In genomic region chr1:46581685-46582455, GRCh38 we compare ENCODE assay signal across 10 cellular contexts. TPM values are rescaled to one million over a fixed set of nuclear protein-coding genes. Genes with fewer than 3 reads are reported as not detected.
DNase-seq lines count a peak whose midpoint lies in the region; ATAC-seq and TF ChIP-seq lines count a peak whose summit lies in the region.
"Had no signal": no experiment of that assay in that cellular context is flagged by ENCODE, and none has a peak within 500 bp of the region (broad histone marks: within the 10 kb centered on the region; RNA-seq: fewer than 3 reads in every experiment).

No MANE protein-coding gene starts in this region.

- peaks cover 81% of the 10 kb centered on the region for H3K4me1 Mint-ChIP-seq in CD14-positive monocyte
- peaks cover 54% of the 10 kb centered on the region for H3K4me1 Mint-ChIP-seq in T-helper 2 cell treated with Interferon-gamma antibody and Interleukin-4, amounts not matched to agents 5 μg/mL and 100 μg/mL, for 36 hours (ENCODE audit: low read depth)

- H3K27ac Mint-ChIP-seq in CD14-positive monocyte, result peak overlapping the region; percentile 81 to 99 (median 97)
- H3K27ac Mint-ChIP-seq in T-helper 2 cell treated with Interferon-gamma antibody and Interleukin-4, amounts not matched to agents 5 μg/mL and 100 μg/mL, for 36 hours, result peak overlapping the region; percentile 98

- H3K9me3 Mint-ChIP-seq in CD14-positive monocyte, result no peaks in the 10 kb centered on the region
- H3K9me3 Mint-ChIP-seq in T-helper 2 cell treated with Interferon-gamma antibody and Interleukin-4, amounts not matched to agents 5 μg/mL and 100 μg/mL, for 36 hours, result no peaks in the 10 kb centered on the region

- H3K36me3 Mint-ChIP-seq in CD14-positive monocyte, result peaks cover 53 to 67% of the 10 kb centered on the region in 2 donors
- H3K36me3 Mint-ChIP-seq in T-helper 2 cell treated with Interferon-gamma antibody and Interleukin-4, amounts not matched to agents 5 μg/mL and 100 μg/mL, for 36 hours (ENCODE audit: low read depth), result peaks cover 58% of the 10 kb centered on the region

- H3K27me3 Mint-ChIP-seq in CD14-positive monocyte (ENCODE audit: low read depth in 3 of 3), result peaks cover 0 to 3% (median under 1%) of the 10 kb centered on the region in 3 donors
- no peaks in the 10 kb centered on the region for H3K27me3 Mint-ChIP-seq in T-helper 2 cell treated with Interferon-gamma antibody and Interleukin-4, amounts not matched to agents 5 μg/mL and 100 μg/mL, for 36 hours (ENCODE audit: low read depth)

- intact Hi-C loops in CD14-positive monocyte (cut with micrococcal nuclease), result loop anchor here in 1 of 2 donors (5.0 kb wide), 1 partner anchor 35 kb away; the partner anchor contains the start of gene MOB3C

- no peak for TF ChIP-seq CTCF in CD14-positive monocyte (IDR thresholded peaks at IDR 0.05)

- DNase-seq in CD14-positive monocyte (ENCODE audit: low spot score) (no peak), HCEC 1CT (peak; percentile 37), T1000 (lab: John Stamatoyannopoulos, UW) (no peak), COLO668 (lab: John Stamatoyannopoulos, UW; ENCODE audit: unreplicated experiment) (no peak), NCI-H526 (lab: John Stamatoyannopoulos, UW) (no peak)
- peak; percentile 60 for DNase-seq in T-helper 2 cell treated with Interferon-gamma antibody and Interleukin-4, amounts not matched to agents 5 μg/mL and 100 μg/mL, for 36 hours (ENCODE audit: low spot score)
- DNase-seq: NCI-H1048, sigmoid colon had no signal

- peak overlapping the region in 1 of 2 donors; percentile 44 for H3K4me3 Mint-ChIP-seq in CD14-positive monocyte
- H3K4me3 Mint-ChIP-seq in T-helper 2 cell treated with Interferon-gamma antibody and Interleukin-4, amounts not matched to agents 5 μg/mL and 100 μg/mL, for 36 hours, result peak overlapping the region; percentile 80

- peak; percentile 24 for ATAC-seq in esophagus mucosa
- no peak for ATAC-seq in HG03045 (IDR thresholded peaks at IDR 0.05; ENCODE audit: unreplicated experiment)

RNA-seq across cellular contexts. Expression of gene MKNK1, which starts 22.2 kb away (rescaled TPM):
- 10 to 100 TPM; 38.2 to 38.6 TPM for polyA plus RNA-seq in CD14-positive monocyte
- total RNA-seq in esophagus mucosa, result 31.3 TPM

RNA-seq across cellular contexts. Expression of gene KNCN, which starts 30.4 kb away (rescaled TPM):
- not detected for polyA plus RNA-seq in CD14-positive monocyte
- not detected for total RNA-seq in esophagus mucosa
- total RNA-seq: sigmoid colon had no signal
- polyA plus RNA-seq: sigmoid colon had no signal

RNA-seq across cellular contexts. Expression of gene MOB3C, which starts 34.7 kb away (rescaled TPM):
- 1 to 10 TPM; 5.3 to 6.1 TPM for polyA plus RNA-seq in CD14-positive monocyte
- 13.9 TPM for total RNA-seq in esophagus mucosa

Comparison
In these comparisons a context has a peak if more than half of its experiments do, and no peak if none do; other contexts are left out.
1. DNase-seq: peak in HCEC 1CT (single experiment) and T-helper 2 cell treated with Interferon-gamma antibody and Interleukin-4, amounts not matched to agents 5 μg/mL and 100 μg/mL, for 36 hours (single experiment); none in CD14-positive monocyte (single experiment), T1000 (single experiment), COLO668 (single experiment) and NCI-H526 (0 of 2).